ENCODE assay signal across 19 cellular contexts in the genomic region with DNA sequence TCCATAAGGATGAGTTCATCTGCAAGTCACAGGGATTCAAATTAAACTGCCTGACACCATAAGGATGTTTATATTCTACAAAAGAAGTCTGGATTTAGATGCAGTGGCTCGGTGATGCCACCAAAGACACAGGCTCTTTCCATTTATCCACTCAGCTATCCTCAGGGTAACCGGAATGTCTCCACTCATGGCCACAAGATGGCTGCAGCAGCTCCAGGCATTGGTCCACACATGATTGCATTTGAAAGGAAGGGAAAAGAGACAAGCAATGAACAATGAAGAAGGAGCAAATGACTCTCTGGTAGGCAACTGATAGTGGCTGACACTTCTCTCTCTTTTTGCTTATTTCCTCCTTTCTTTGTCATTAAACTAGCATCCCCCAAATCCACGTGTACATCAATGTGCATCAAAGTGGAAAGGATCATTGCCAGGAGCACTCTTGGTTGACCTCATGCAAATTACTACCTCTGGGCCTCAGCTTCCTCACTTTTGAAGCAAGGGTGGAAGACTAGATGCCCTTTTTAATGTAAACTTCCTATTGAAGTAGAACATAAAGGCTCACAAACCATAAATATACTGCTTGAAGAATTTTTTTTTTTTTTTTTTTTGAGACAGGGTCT. TPM values are rescaled to one million over a fixed set of nuclear protein-coding genes. Genes with fewer than 3 reads are reported as not detected.
A peak's percentile ranks its signal among the peaks of the same experiment; 100 is the strongest.
DNase-seq lines count a peak whose midpoint lies in the region; ATAC-seq, FAIRE-seq and TF ChIP-seq lines count a peak whose summit lies in the region.
"Had no signal": no experiment of that assay in that cellular context is flagged by ENCODE, and none has a peak within 500 bp of the region (broad histone marks: within the 10 kb centered on the region; RNA-seq: fewer than 3 reads in every experiment).

No MANE protein-coding gene starts in this region.

- H3K4me3 ChIP-seq in BLaER1 (no peak overlapping the region), HCT116 (replicated peaks in 1 of 2; ENCODE audit: low read depth in 1 of 2, low read length in 2 of 2) (no peak overlapping the region), K562 (no peak overlapping the region)
- H3K4me3 ChIP-seq: breast epithelium, thoracic aorta had no signal

- H3K9me3 Mint-ChIP-seq in glutamatergic neuron (ENCODE audit: unreplicated experiment) (no peaks in the 10 kb centered on the region), osteocyte (ENCODE audit: unreplicated experiment) (no peaks in the 10 kb centered on the region)
- H3K9me3 Mint-ChIP-seq: effector memory CD8-positive, alpha-beta T cell; naive thymus-derived CD4-positive, alpha-beta T cell had no signal

- TF ChIP-seq RAD21 in HCT116 (IDR thresholded peaks at IDR 0.05; ENCODE audit: low read depth): peak; percentile 55
- TF ChIP-seq RAD21 in K562 (CRISPR knock-in tag; conservative IDR thresholded peaks at IDR 0.05 in 1 of 2, IDR thresholded peaks at IDR 0.05 in 1 of 2): peak in 1 of 2 experiments; percentile 43; a peak in 2 of 4 replicates

- TF ChIP-seq POLR2A in HCT116 (IDR thresholded peaks at IDR 0.05; ENCODE audit: borderline replicate concordance, extremely low read depth, insufficient read depth, insufficient read length): no peak
- no peak for TF ChIP-seq POLR2A in K562 (conservative IDR thresholded peaks at IDR 0.05)

- H2AFZ ChIP-seq in HCT116 (ENCODE audit: low read depth, low read length, poor library complexity, severe bottlenecking) (no peak overlapping the region), K562 (ENCODE audit: low read depth, low read length) (no peak overlapping the region)

- DNase-seq in HCT116 (ENCODE audit: low read depth, low spot score): no peak
- DNase-seq in K562 (ENCODE audit: extremely low read depth in 1 of 4, low spot score in 3 of 4): peak in 1 of 4 experiments; percentile 25
- peak; percentile 14 for DNase-seq in kidney tubule cell (ENCODE audit: low spot score)
- DNase-seq in glutamatergic neuron: no peak
- no peak for DNase-seq in GM10266 (ENCODE audit: extremely low spot score)
- no peak for DNase-seq in osteocyte (ENCODE audit: extremely low spot score, unreplicated experiment)
- DNase-seq: CD4-positive, CD25-positive, alpha-beta regulatory T cell; effector memory CD8-positive, alpha-beta T cell; left cardiac atrium; naive thymus-derived CD4-positive, alpha-beta T cell; NCI-H1436; NCI-H446 treated with DMSO at 0.1 percent for 48 hours; stimulated activated CD4-positive, alpha-beta T cell treated with anti-CD3 and anti-CD28 coated beads, Interleukin-15, amount 100 ng/mL, for 24 hours; T-helper 1 cell had no signal

- H3K27ac Mint-ChIP-seq in glutamatergic neuron (ENCODE audit: unreplicated experiment) (no peak overlapping the region), osteocyte (ENCODE audit: unreplicated experiment) (no peak overlapping the region)
- H3K27ac Mint-ChIP-seq: CD4-positive, CD25-positive, alpha-beta regulatory T cell; effector memory CD8-positive, alpha-beta T cell had no signal

- H3K9me2 ChIP-seq in HCT116 (ENCODE audit: insufficient read depth): no peaks in the 10 kb centered on the region

- 20% methylated on average over 3 of the region's 3 CpGs for WGBS in K562 (ENCODE audit: insufficient coverage, low coverage, missing lambda C conversion rate)

- no peak overlapping the region for H3K27ac ChIP-seq in BLaER1
- no peak overlapping the region for H3K27ac ChIP-seq in HCT116 (ENCODE audit: low read depth, low read length)
- H3K27ac ChIP-seq in K562 (ENCODE audit: extremely low read depth, low read depth, low read length): no peak overlapping the region
- H3K27ac ChIP-seq: breast epithelium, thoracic aorta had no signal

- H4K20me1 ChIP-seq in BLaER1 (no peaks in the 10 kb centered on the region), HCT116 (ENCODE audit: insufficient read depth) (no peaks in the 10 kb centered on the region), K562 (replicated peaks; ENCODE audit: control insufficient read depth, insufficient read depth, low read length) (no peaks in the 10 kb centered on the region)

- CTCF ChIA-PET in HCT116 (lab: Charles Lee): no interaction called here
- CTCF ChIA-PET in K562 (lab: Yijun Ruan, JAX; ENCODE audit: low intra/inter-chr PET ratio): no interaction called here

- H3K4me3 Mint-ChIP-seq in glutamatergic neuron (ENCODE audit: unreplicated experiment) (no peak overlapping the region), osteocyte (ENCODE audit: unreplicated experiment) (no peak overlapping the region)
- H3K4me3 Mint-ChIP-seq: CD4-positive, CD25-positive, alpha-beta regulatory T cell; effector memory CD8-positive, alpha-beta T cell; naive thymus-derived CD4-positive, alpha-beta T cell had no signal

- ATAC-seq in HCT116 (peak; percentile 67), K562 (peak; percentile 74), HG02938 (IDR thresholded peaks at IDR 0.05; ENCODE audit: unreplicated experiment) (no peak)
- ATAC-seq: activated CD4-positive, CD25-positive, alpha-beta regulatory T cell treated with anti-CD3 and anti-CD28 coated beads, Interleukin-2, amount 50 U/mL, for 24 hours; effector memory CD8-positive, alpha-beta T cell; naive thymus-derived CD4-positive, alpha-beta T cell had no signal

- H3K9ac ChIP-seq in BLaER1 (no peak overlapping the region), HCT116 (ENCODE audit: low read length) (no peak overlapping the region), K562 (ENCODE audit: insufficient read depth in 1 of 2, low read depth in 2 of 2, low read length in 2 of 2) (no peak overlapping the region)

- H3K4me1 ChIP-seq in BLaER1 (peaks cover 27% of the 10 kb centered on the region), HCT116 (ENCODE audit: control insufficient read depth in 1 of 2, insufficient read depth in 2 of 2, low read length in 2 of 2) (no peaks in the 10 kb centered on the region), K562 (replicated peaks in 1 of 2; ENCODE audit: control insufficient read depth in 2 of 2, insufficient read depth in 2 of 2, low read length in 2 of 2) (no peaks in the 10 kb centered on the region)
- H3K4me1 ChIP-seq: breast epithelium had no signal

- TF ChIP-seq CTCF in HCT116 (IDR thresholded peaks at IDR 0.05 in 2 of 3, conservative IDR thresholded peaks at IDR 0.05 in 1 of 3; ENCODE audit: borderline replicate concordance in 1 of 3, insufficient read depth in 1 of 3, low read depth in 2 of 3, low read length in 2 of 3): peak in 2 of 3 experiments; percentile 12 to 44; a peak in 2 of 6 replicates
- TF ChIP-seq CTCF in K562 (IDR thresholded peaks at IDR 0.05 in 2 of 3, conservative IDR thresholded peaks at IDR 0.05 in 1 of 3; ENCODE audit: insufficient read depth in 2 of 3, low read depth in 1 of 3, low read length in 3 of 3): peak in 2 of 3 experiments; percentile 32 to 41; a peak in 3 of 6 replicates
- TF ChIP-seq CTCF in glutamatergic neuron (IDR thresholded peaks at IDR 0.05; ENCODE audit: partially characterized antibody, unreplicated experiment): no peak
- TF ChIP-seq CTCF in GM10266 (IDR thresholded peaks at IDR 0.05; ENCODE audit: control insufficient read depth, insufficient read depth, low read depth, missing control alignments): no peak
- TF ChIP-seq CTCF in osteocyte (IDR thresholded peaks at IDR 0.05): no peak

- RAD21 ChIA-PET in HCT116 (lab: Charles Lee; ENCODE audit: low non-redundant PET in 1 of 2, low total read pairs in 2 of 2, uncharacterized antibody in 2 of 2, unreplicated experiment in 2 of 2): interaction anchor here in 1 of 2 experiments (1.0 kb wide), 1 partner anchor 50 kb away, joined by 3 read pairs; no protein-coding TSS in a partner anchor

- POLR2A ChIA-PET in HCT116 (lab: Charles Lee): no interaction called here
- POLR2A ChIA-PET in K562 (lab: Yijun Ruan, JAX): no interaction called here

- intact Hi-C loops in HCT116 (cut with micrococcal nuclease): no loop called here
- intact Hi-C loops in K562 (cut with micrococcal nuclease): loop anchor here (1.0 to 2.0 kb wide), 2 partner anchors 50 to 77 kb away; no protein-coding TSS in a partner anchor

- H3K79me2 ChIP-seq in HCT116 (ENCODE audit: insufficient read depth, low read length) (no peaks in the 10 kb centered on the region), K562 (ENCODE audit: control insufficient read depth, insufficient read depth, low read length) (no peaks in the 10 kb centered on the region)

- BruUV-seq in HCT116 (replicated peaks; lab: Mats Ljungman, UMichigan) (no TSS peak), K562 (replicated peaks; lab: Mats Ljungman, UMichigan) (no TSS peak)

- no peaks in the 10 kb centered on the region for H3K36me3 Mint-ChIP-seq in glutamatergic neuron (ENCODE audit: unreplicated experiment)
- H3K36me3 Mint-ChIP-seq in osteocyte (ENCODE audit: unreplicated experiment): no peaks in the 10 kb centered on the region
- H3K36me3 Mint-ChIP-seq: CD4-positive, CD25-positive, alpha-beta regulatory T cell had no signal

- H3K27me3 Mint-ChIP-seq in glutamatergic neuron (ENCODE audit: unreplicated experiment): no peaks in the 10 kb centered on the region
- H3K27me3 Mint-ChIP-seq in osteocyte (ENCODE audit: unreplicated experiment): no peaks in the 10 kb centered on the region
- H3K27me3 Mint-ChIP-seq: CD4-positive, CD25-positive, alpha-beta regulatory T cell; effector memory CD8-positive, alpha-beta T cell; naive thymus-derived CD4-positive, alpha-beta T cell had no signal

- no peak for TF ChIP-seq EP300 in K562 (IDR thresholded peaks at IDR 0.05; ENCODE audit: low read length)

- H3K4me1 Mint-ChIP-seq in glutamatergic neuron (ENCODE audit: low read depth, unreplicated experiment) (no peaks in the 10 kb centered on the region), osteocyte (ENCODE audit: unreplicated experiment) (no peaks in the 10 kb centered on the region)

- no peaks in the 10 kb centered on the region for H3K9me1 ChIP-seq in K562 (ENCODE audit: control insufficient read depth, insufficient read depth, low read length)

- peak overlapping the region; percentile 5 for H3K4me2 ChIP-seq in BLaER1
- H3K4me2 ChIP-seq in HCT116 (ENCODE audit: low read length): no peak overlapping the region
- H3K4me2 ChIP-seq in K562 (ENCODE audit: insufficient read depth, low read length): no peak overlapping the region

- FAIRE-seq in K562 (lab: Jason Lieb, UNC): peak; percentile 82

- peaks cover 4% of the 10 kb centered on the region; the same call in 1 of the 2 replicates for H3K9me3 ChIP-seq in BLaER1
- no peaks in the 10 kb centered on the region for H3K9me3 ChIP-seq in HCT116 (ENCODE audit: control insufficient read depth in 1 of 2, insufficient read depth in 1 of 2, low read depth in 1 of 2, low read length in 2 of 2)
- no peaks in the 10 kb centered on the region for H3K9me3 ChIP-seq in K562 (replicated peaks; ENCODE audit: control insufficient read depth, insufficient read depth, low read depth, low read length)
- H3K9me3 ChIP-seq: breast epithelium, thoracic aorta had no signal

- in situ Hi-C loops in K562 (cut with MboI): no loop called here

- H3K27me3 ChIP-seq in BLaER1 (no peaks in the 10 kb centered on the region), HCT116 (ENCODE audit: insufficient read depth, low read length) (no peaks in the 10 kb centered on the region), K562 (ENCODE audit: control insufficient read depth in 2 of 2, insufficient read depth in 2 of 2, low read length in 2 of 2) (no peaks in the 10 kb centered on the region)
- H3K27me3 ChIP-seq: breast epithelium had no signal

- H3K36me3 ChIP-seq in BLaER1 (no peaks in the 10 kb centered on the region), HCT116 (ENCODE audit: control insufficient read depth in 1 of 2, insufficient read depth in 2 of 2, low read length in 2 of 2) (no peaks in the 10 kb centered on the region), K562 (ENCODE audit: control insufficient read depth, insufficient read depth, low read length) (no peaks in the 10 kb centered on the region)
- H3K36me3 ChIP-seq: breast epithelium, thoracic aorta had no signal

RNA-seq across cellular contexts. Expression of a gene that starts 7.2 kb away (rescaled TPM):
- total RNA-seq in HCT116 (2021; ENCODE audit: unreplicated experiment) (12.7 TPM), K562 (2014; rRNA removed) (3.3 and 3.6 TPM in 2 replicates), K562 (2014; rRNA removed; fragmentation: Illumina TruSeq; extraction: Trizol) (4.5 and 5.0 TPM in 2 replicates), K562 (2015; rRNA removed; fragmentation: Illumina TruSeq; extraction: Trizol) (4.9 and 5.9 TPM in 2 replicates), K562 (2021) (4.2 and 4.8 TPM in 2 replicates), glutamatergic neuron (ENCODE audit: unreplicated experiment) (41.7 TPM), osteocyte (18.2 and 19.0 TPM in 2 replicates)
- polyA plus RNA-seq in HCT116 (2012): 6.4 and 7.5 TPM in 2 replicates
- 5.4 and 7.0 TPM in 2 replicates for total RNA-seq in K562 (2011; cell fraction: chromatin; rRNA removed; ENCODE audit: low replicate concordance)
- total RNA-seq in K562 (2011; cell fraction: nucleolus; rRNA removed): 2.7 and 2.9 TPM in 2 replicates
- total RNA-seq in K562 (2011; cell fraction: nucleoplasm; rRNA removed): 5.1 and 7.3 TPM in 2 replicates
- polyA plus RNA-seq in K562 (2011; rRNA removed) (2.4 and 3.1 TPM in 2 replicates), K562 (2014; fragmentation: Illumina TruSeq; extraction: Trizol) (3.9 and 4.4 TPM in 2 replicates), K562 (2014; fragmentation: Nextera tagmentation; extraction: Ambion mirVana) (under 1 TPM; 0.76 to 0.99 TPM), K562 (2014; rRNA removed) (2.9 and 10.6 TPM in 2 replicates)
- 1.3 and 2.7 TPM in 2 replicates for polyA plus RNA-seq in K562 (2011; cell fraction: cytosol; rRNA removed)
- 4.7 and 4.8 TPM in 2 replicates for polyA plus RNA-seq in K562 (2011; cell fraction: nucleus; rRNA removed)
- polyA plus RNA-seq in K562 (2012): 3.2 and 3.8 TPM in 2 replicates
- 6.5 and 8.2 TPM in 2 replicates for polyA minus RNA-seq in K562 (2011; rRNA and poly(A)+ RNA removed)
- 2.8 and 3.0 TPM in 2 replicates for polyA minus RNA-seq in K562 (2011; cell fraction: cytosol; rRNA and poly(A)+ RNA removed)
- polyA minus RNA-seq in K562 (2011; cell fraction: nucleus; rRNA and poly(A)+ RNA removed): 1.6 and 2.8 TPM in 2 replicates

RNA-seq across cellular contexts. Expression of a gene that starts 25.4 kb away (rescaled TPM):
- total RNA-seq in HCT116 (2021; ENCODE audit: unreplicated experiment) (28.9 TPM), K562 (2014; rRNA removed) (11.9 and 17.8 TPM in 2 replicates), K562 (2014; rRNA removed; fragmentation: Illumina TruSeq; extraction: Trizol) (38.8 and 47.6 TPM in 2 replicates), K562 (2015; rRNA removed; fragmentation: Illumina TruSeq; extraction: Trizol) (30.9 and 32.1 TPM in 2 replicates), K562 (2021) (28.5 and 33.0 TPM in 2 replicates), glutamatergic neuron (ENCODE audit: unreplicated experiment) (17.6 TPM), osteocyte (23.9 and 26.6 TPM in 2 replicates)
- 18.2 and 18.3 TPM in 2 replicates for polyA plus RNA-seq in HCT116 (2012)
- total RNA-seq in K562 (2011; cell fraction: chromatin; rRNA removed; ENCODE audit: low replicate concordance): 11.0 and 32.0 TPM in 2 replicates
- 9.7 and 10.3 TPM in 2 replicates for total RNA-seq in K562 (2011; cell fraction: nucleolus; rRNA removed)
- 13.9 and 24.1 TPM in 2 replicates for total RNA-seq in K562 (2011; cell fraction: nucleoplasm; rRNA removed)
- polyA plus RNA-seq in K562 (2011; rRNA removed) (47.2 and 56.8 TPM in 2 replicates), K562 (2014; fragmentation: Illumina TruSeq; extraction: Trizol) (28.7 and 37.3 TPM in 2 replicates), K562 (2014; fragmentation: Nextera tagmentation; extraction: Ambion mirVana) (10 to 100 TPM; 87.0 to 87.9 TPM), K562 (2014; rRNA removed) (26.0 and 30.0 TPM in 2 replicates)
- 9.6 and 24.1 TPM in 2 replicates for polyA plus RNA-seq in K562 (2011; cell fraction: cytosol; rRNA removed)
- polyA plus RNA-seq in K562 (2011; cell fraction: nucleus; rRNA removed): 6.4 and 10.8 TPM in 2 replicates
- 20.4 and 29.5 TPM in 2 replicates for polyA plus RNA-seq in K562 (2012)
- polyA minus RNA-seq in K562 (2011; rRNA and poly(A)+ RNA removed): 41.9 and 45.6 TPM in 2 replicates
- 9.2 and 13.8 TPM in 2 replicates for polyA minus RNA-seq in K562 (2011; cell fraction: cytosol; rRNA and poly(A)+ RNA removed)
- polyA minus RNA-seq in K562 (2011; cell fraction: nucleus; rRNA and poly(A)+ RNA removed): 7.0 and 10.2 TPM in 2 replicates

Comparison
In these comparisons a context has a peak if more than half of its experiments do, and no peak if none do; other contexts are left out.
1. CTCF ChIP-seq: peak in HCT116 (2 of 3) and K562 (2 of 3); none in glutamatergic neuron (single experiment), GM10266 (single experiment) and osteocyte (single experiment).